Comparison of ENCODE assay signal across 8 cellular contexts in the genomic region with DNA sequence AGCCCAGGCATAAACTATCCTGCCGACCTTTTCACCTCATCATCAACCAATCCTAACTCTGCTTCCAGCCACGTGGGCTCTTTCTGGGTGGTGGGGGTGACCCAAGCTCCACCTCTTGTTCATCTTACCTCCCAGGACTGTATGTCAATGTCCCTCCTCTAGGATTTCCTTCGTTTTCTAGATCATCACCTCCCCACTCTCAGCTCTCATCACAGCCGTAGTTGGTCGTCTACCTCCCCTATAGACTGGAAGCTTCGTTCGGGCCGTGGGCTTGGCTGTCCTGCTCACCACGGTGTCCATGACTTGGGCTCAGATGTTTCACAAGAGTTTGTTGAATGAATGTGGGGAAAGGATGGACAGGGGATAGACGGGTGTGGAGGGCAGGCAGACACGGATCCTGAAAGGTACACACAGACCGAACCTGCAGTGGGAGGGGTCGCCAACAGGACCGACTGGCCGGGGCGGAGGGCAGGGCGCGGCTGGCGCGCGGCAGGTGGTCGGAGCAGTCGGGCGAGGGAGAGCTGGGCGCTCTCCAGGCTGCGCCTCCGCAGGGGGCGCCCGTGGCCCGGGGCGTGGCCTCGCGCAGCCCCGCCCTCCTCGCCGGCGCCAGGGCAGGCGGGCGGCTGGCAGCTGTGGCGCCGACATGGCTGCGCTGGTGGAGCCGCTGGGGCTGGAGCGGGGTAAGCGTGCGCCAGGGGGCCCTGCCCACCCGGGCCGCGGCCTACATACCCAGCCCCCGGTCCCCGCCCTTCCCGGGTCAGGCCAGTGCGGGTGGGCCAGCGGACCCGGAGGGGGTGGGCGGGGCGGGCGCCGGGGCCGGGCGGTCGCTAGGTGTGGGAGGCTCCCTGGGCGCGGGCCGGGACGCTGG. TPM values are rescaled to one million over a fixed set of nuclear protein-coding genes. Genes with fewer than 3 reads are reported as not detected.
DNase-seq lines count a peak whose midpoint lies in the region; ATAC-seq and TF ChIP-seq lines count a peak whose summit lies in the region.

A gene with protein sequence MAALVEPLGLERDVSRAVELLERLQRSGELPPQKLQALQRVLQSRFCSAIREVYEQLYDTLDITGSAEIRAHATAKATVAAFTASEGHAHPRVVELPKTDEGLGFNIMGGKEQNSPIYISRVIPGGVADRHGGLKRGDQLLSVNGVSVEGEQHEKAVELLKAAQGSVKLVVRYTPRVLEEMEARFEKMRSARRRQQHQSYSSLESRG (plus strand): TSS at position 609 of the 868 bp plus-strand sequence. CDS start 35 bp downstream, at position 644.

- no peaks in the 10 kb centered on the region for H3K36me3 ChIP-seq in CD4-positive, alpha-beta memory T cell (ENCODE audit: insufficient read depth, low read length)
- H3K36me3 ChIP-seq in KOPT-K1 (ENCODE audit: insufficient read depth, low read length), result peaks cover 12% of the 10 kb centered on the region

- H3K4me3 ChIP-seq in CD4-positive, alpha-beta memory T cell (ENCODE audit: low read length in 2 of 2), result peak within 1 kb of the TSS; percentile 14 to 57

- intact Hi-C loops in CD4-positive, alpha-beta memory T cell (cut with micrococcal nuclease), result loop anchor here (1.0 kb wide), 3 partner anchors 8 to 29 kb away; a partner anchor contains a TSS

- ATAC-seq in GM19455 (IDR thresholded peaks at IDR 0.05; ENCODE audit: unreplicated experiment), result peak; percentile 47

- H3K4me3 Mint-ChIP-seq in CD4-positive, alpha-beta memory T cell, result peak within 1 kb of the TSS; percentile 85 to 95 (median 90)
- peak within 1 kb of the TSS; percentile 90 for H3K4me3 Mint-ChIP-seq in type B pancreatic cell

- no peaks in the 10 kb centered on the region for H3K27me3 Mint-ChIP-seq in CD4-positive, alpha-beta memory T cell
- H3K27me3 Mint-ChIP-seq in type B pancreatic cell, result no peaks in the 10 kb centered on the region

- peaks cover 0 to 2% (median 0%) of the 10 kb centered on the region in 8 donors for H3K9me3 Mint-ChIP-seq in CD4-positive, alpha-beta memory T cell
- no peaks in the 10 kb centered on the region for H3K9me3 Mint-ChIP-seq in type B pancreatic cell

- peak within 1 kb of the TSS; percentile 68 to 95 (median 88) for H3K27ac Mint-ChIP-seq in CD4-positive, alpha-beta memory T cell
- H3K27ac Mint-ChIP-seq in type B pancreatic cell, result peak within 1 kb of the TSS; percentile 86

- TF ChIP-seq CTCF in type B pancreatic cell (conservative IDR thresholded peaks at IDR 0.05), result peak; percentile 53

- H3K36me3 Mint-ChIP-seq in CD4-positive, alpha-beta memory T cell, result peaks cover 6 to 9% of the 10 kb centered on the region in 2 donors
- H3K36me3 Mint-ChIP-seq in type B pancreatic cell, result peaks cover 3% of the 10 kb centered on the region

- H3K4me1 Mint-ChIP-seq in CD4-positive, alpha-beta memory T cell, result peaks cover 20 to 42% (median 32%) of the 10 kb centered on the region in 4 donors
- peaks cover 34% of the 10 kb centered on the region for H3K4me1 Mint-ChIP-seq in type B pancreatic cell (ENCODE audit: unreplicated experiment)

- no peaks in the 10 kb centered on the region for H3K9me3 ChIP-seq in CD4-positive, alpha-beta memory T cell (ENCODE audit: control insufficient read depth in 1 of 2, low read length in 2 of 2)
- no peaks in the 10 kb centered on the region for H3K9me3 ChIP-seq in KOPT-K1 (ENCODE audit: insufficient read depth, low read length, poor library complexity, severe bottlenecking)

- peak within 1 kb of the TSS; percentile 48 for H3K27ac ChIP-seq in CD4-positive, alpha-beta memory T cell (ENCODE audit: low read depth, low read length)
- H3K27ac ChIP-seq in KOPT-K1 (ENCODE audit: low read depth, low read length, poor library complexity, severe bottlenecking), result peak within 1 kb of the TSS; percentile 44

- POLR2A ChIA-PET in CD4-positive, alpha-beta memory T cell (lab: Charles Lee; ENCODE audit: partially characterized antibody), result interaction anchor here (0.7 to 4.0 kb wide), 9 partner anchors 10 to 604 kb away, joined by 3 to 38 read pairs (median 4); a partner anchor contains a TSS

- CTCF ChIA-PET in CD4-positive, alpha-beta memory T cell (lab: Charles Lee; ENCODE audit: partially characterized antibody), result interaction anchor here (0.5 to 2.9 kb wide), 18 partner anchors 9 to 475 kb away, joined by 3 to 20 read pairs (median 4); a partner anchor contains a TSS

- H3K4me1 ChIP-seq in CD4-positive, alpha-beta memory T cell (ENCODE audit: insufficient read depth, low read length), result peaks cover 25% of the 10 kb centered on the region

- peak; percentile 74 to 89 (median 82) for DNase-seq in CD4-positive, alpha-beta memory T cell
- DNase-seq in SHP77 treated with DMSO at 0.1 percent for 48 hours (lab: John Stamatoyannopoulos, UW), result peak; percentile 41
- DNase-seq in activated naive CD4-positive, alpha-beta T cell (lab: John Stamatoyannopoulos, UW), result peak in 3 of 4 experiments; percentile 50 to 74 (median 57)
- peak; percentile 92 for DNase-seq in germinal center (ENCODE audit: low spot score)
- peak; percentile 50 for DNase-seq in occipital lobe (lab: John Stamatoyannopoulos, UW)
- DNase-seq in type B pancreatic cell (ENCODE audit: extremely low spot score, unreplicated experiment), result no peak

- H3K27me3 ChIP-seq in CD4-positive, alpha-beta memory T cell (ENCODE audit: insufficient read depth, low read length), result no peaks in the 10 kb centered on the region

RNA-seq across cellular contexts. Expression of the gene that starts here (rescaled TPM):
- total RNA-seq in CD4-positive, alpha-beta memory T cell, result 10 to 100 TPM; 17.7 to 18.6 TPM
- 1 to 10 TPM; 4.4 to 5.3 TPM for polyA plus RNA-seq in CD4-positive, alpha-beta memory T cell
- total RNA-seq in occipital lobe, result 28.7 TPM
- 10.6 TPM in 2 replicates for total RNA-seq in type B pancreatic cell (ENCODE audit: low replicate concordance)
